In genomic region chr14:61269321-61270083, GRCh38 we compare ENCODE assay signal across 1 cellular context.
TF ChIP-seq lines count a peak whose summit lies in the region.

No MANE protein-coding gene starts in this region.

TF ChIP-seq in neural cell, 6 proteins besides CTCF, POLR2A, EP300 and RAD21 (continued from another document):
- TF ChIP-seq TAF1 (IDR thresholded peaks at IDR 0.05; ENCODE audit: low read depth): no peak
